17 cellular contexts compared by ENCODE assay signal in the genomic region with DNA sequence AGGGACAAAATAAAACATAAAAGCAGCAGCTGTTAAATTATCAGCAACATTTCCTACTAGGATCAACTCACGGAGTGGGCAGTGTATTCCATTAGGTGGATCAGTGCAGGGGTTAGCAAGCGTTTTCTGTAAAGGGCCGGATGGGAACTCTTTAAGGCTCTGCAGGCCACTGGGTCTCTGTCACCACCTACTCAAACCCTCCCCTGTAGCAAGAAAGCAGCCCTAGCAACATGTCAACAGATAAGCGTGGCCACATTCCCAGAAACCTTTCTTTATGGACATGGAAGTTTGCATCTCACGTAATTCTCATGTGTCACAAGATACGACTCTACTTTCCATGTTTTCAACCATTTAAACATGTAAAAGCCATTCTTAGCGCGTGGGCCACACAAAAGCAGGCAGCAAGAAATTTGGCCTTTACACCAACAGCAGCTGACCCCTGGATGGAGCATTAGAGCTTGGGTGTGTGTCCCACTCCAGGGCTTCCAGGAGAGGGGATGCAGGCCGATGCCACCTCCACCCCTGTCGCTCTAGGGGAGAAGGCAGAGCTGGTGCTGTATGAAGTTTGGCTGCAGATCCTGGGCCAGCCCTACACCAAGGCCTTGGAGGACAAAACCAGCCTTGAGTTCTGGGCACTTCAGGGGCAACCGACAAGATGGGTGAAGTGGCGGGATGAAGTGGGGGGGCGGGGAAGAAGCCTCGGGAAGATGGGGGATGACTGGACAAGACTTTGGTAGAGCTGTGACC. TPM values are rescaled to one million over a fixed set of nuclear protein-coding genes. Genes with fewer than 3 reads are reported as not detected.
"Had no signal": no experiment of that assay in that cellular context is flagged by ENCODE, and none has a peak within 500 bp of the region (broad histone marks: within the 10 kb centered on the region; RNA-seq: fewer than 3 reads in every experiment).

No MANE protein-coding gene starts in this region.

- H3K36me3 Mint-ChIP-seq: activated naive CD4-positive, alpha-beta T cell treated with anti-CD3 and anti-CD28 coated beads, Interleukin-2, amount 10 ng/mL, durations not matched to agents 7 days and 5 days had no signal

- H3K4me3 ChIP-seq: body of pancreas, SJCRH30, transverse colon had no signal

- ATAC-seq: activated CD4-positive, alpha-beta T cell treated with anti-CD3 and anti-CD28 coated beads for 36 hours; body of pancreas had no signal

- FAIRE-seq: endometrium, small intestine had no signal

- H3K27me3 Mint-ChIP-seq: activated CD4-positive, alpha-beta T cell treated with anti-CD3 and anti-CD28 coated beads for 36 hours had no signal

- H3K27ac ChIP-seq: body of pancreas, neutrophil, SJCRH30, transverse colon had no signal

- H3K9me3 ChIP-seq: body of pancreas, neutrophil, SJCRH30, transverse colon had no signal

- H3K4me1 ChIP-seq: SJCRH30 had no signal

- H3K36me3 ChIP-seq: neutrophil, SJCRH30, transverse colon had no signal

- H3K27me3 ChIP-seq: body of pancreas, neutrophil, SJCRH30, transverse colon had no signal

- DNase-seq: activated CD4-positive, alpha-beta memory T cell treated with anti-CD3 and anti-CD28 coated beads, Interleukin-2, amount 10 ng/mL, durations not matched to agents 7 days and 5 days; activated CD4-positive, alpha-beta T cell treated with anti-CD3 and anti-CD28 coated beads for 36 hours; activated naive CD4-positive, alpha-beta T cell treated with anti-CD3 and anti-CD28 coated beads, Interleukin-2, amount 10 ng/mL, durations not matched to agents 7 days and 5 days; body of pancreas; glutamatergic neuron; mesenchymal stem cell; SJCRH30; small intestine; stimulated activated CD4-positive, alpha-beta T cell treated with anti-CD3 and anti-CD28 coated beads, Interleukin-1b, Interleukin-23, amount 100 ng/mL, for 48 hours; stimulated activated naive CD4-positive, alpha-beta T cell; substantia nigra; SW 1271; T-helper 9 cell; transverse colon had no signal

- H3K4me3 Mint-ChIP-seq: activated CD4-positive, alpha-beta memory T cell treated with anti-CD3 and anti-CD28 coated beads, Interleukin-2, amount 10 ng/mL, durations not matched to agents 7 days and 5 days; activated CD4-positive, alpha-beta T cell treated with anti-CD3 and anti-CD28 coated beads for 36 hours; activated naive CD4-positive, alpha-beta T cell treated with anti-CD3 and anti-CD28 coated beads, Interleukin-2, amount 10 ng/mL, durations not matched to agents 7 days and 5 days; activated T-helper 1 cell treated with anti-CD3 and anti-CD28 coated beads, Interleukin-12 subunit alpha, Interleukin-12 subunit beta, Interleukin-2, Interleukin-4 antibody, amounts not matched to agents 30 ng/mL and 10 ng/mL and 1 ng/mL, durations not matched to agents 14 hours and 24 hours and 36 hours had no signal

- H3K9me3 Mint-ChIP-seq: activated CD4-positive, alpha-beta memory T cell treated with anti-CD3 and anti-CD28 coated beads, Interleukin-2, amount 10 ng/mL, durations not matched to agents 7 days and 5 days; activated naive CD4-positive, alpha-beta T cell treated with anti-CD3 and anti-CD28 coated beads, Interleukin-2, amount 10 ng/mL, durations not matched to agents 7 days and 5 days; activated T-helper 1 cell treated with anti-CD3 and anti-CD28 coated beads, Interleukin-12 subunit alpha, Interleukin-12 subunit beta, Interleukin-2, Interleukin-4 antibody, amounts not matched to agents 30 ng/mL and 10 ng/mL and 1 ng/mL, durations not matched to agents 14 hours and 24 hours and 36 hours had no signal

- H3K27ac Mint-ChIP-seq: activated CD4-positive, alpha-beta memory T cell treated with anti-CD3 and anti-CD28 coated beads, Interleukin-2, amount 10 ng/mL, durations not matched to agents 7 days and 5 days; activated CD4-positive, alpha-beta T cell treated with anti-CD3 and anti-CD28 coated beads for 36 hours; activated naive CD4-positive, alpha-beta T cell treated with anti-CD3 and anti-CD28 coated beads, Interleukin-2, amount 10 ng/mL, durations not matched to agents 7 days and 5 days; activated T-helper 1 cell treated with anti-CD3 and anti-CD28 coated beads, Interleukin-12 subunit alpha, Interleukin-12 subunit beta, Interleukin-2, Interleukin-4 antibody, amounts not matched to agents 30 ng/mL and 10 ng/mL and 1 ng/mL, durations not matched to agents 14 hours and 24 hours and 36 hours had no signal

RNA-seq across cellular contexts. Expression of a gene that starts 48.2 kb away (rescaled TPM):
- total RNA-seq: activated CD4-positive, alpha-beta memory T cell treated with anti-CD3 and anti-CD28 coated beads, Interleukin-2, amount 10 ng/mL, durations not matched to agents 7 days and 5 days; activated CD4-positive, alpha-beta T cell treated with anti-CD3 and anti-CD28 coated beads for 36 hours; activated T-helper 1 cell treated with anti-CD3 and anti-CD28 coated beads, Interleukin-12 subunit alpha, Interleukin-12 subunit beta, Interleukin-2, Interleukin-4 antibody, amounts not matched to agents 30 ng/mL and 10 ng/mL and 1 ng/mL, durations not matched to agents 14 hours and 24 hours and 36 hours had no signal
